Comparison of ENCODE assay signal across 8 cellular contexts in genomic region chr4:140153744-140154571, GRCh38. TPM values are rescaled to one million over a fixed set of nuclear protein-coding genes. Genes with fewer than 3 reads are reported as not detected.
DNase-seq lines count a peak whose midpoint lies in the region; ATAC-seq, FAIRE-seq and TF ChIP-seq lines count a peak whose summit lies in the region.

TSS of gene MAML3 (minus strand) at chr4:140154184. CDS start at chr4:140153327, 857 bp downstream.

- no peak for FAIRE-seq in bronchial epithelial cell (lab: Jason Lieb, UNC)

- H3K9me3 ChIP-seq in skeletal muscle tissue (ENCODE audit: control insufficient read depth in 3 of 3, low read length in 3 of 3), result no peaks in the 10 kb centered on the region

- no peak for TF ChIP-seq CTCF in GM12865 (IDR thresholded peaks at IDR 0.05; ENCODE audit: insufficient read depth, low read depth, low read length, missing control alignments)
- TF ChIP-seq CTCF in activated B cell treated with CpG ODN at 0.5 μM for 24 hours (IDR thresholded peaks at IDR 0.05), result no peak
- TF ChIP-seq CTCF in bronchial epithelial cell (IDR thresholded peaks at IDR 0.05; ENCODE audit: insufficient read depth, low read length, severe bottlenecking), result no peak

- CTCF ChIA-PET in activated B cell treated with CpG ODN at 0.5 μM for 24 hours (lab: Charles Lee), result interaction anchor here (1.0 to 1.7 kb wide), 2 partner anchors 59 to 99 kb away, joined by 3 to 6 read pairs; no protein-coding TSS in a partner anchor

- H3K9me3 Mint-ChIP-seq in activated B cell treated with CpG ODN at 0.5 μM for 24 hours, result no peaks in the 10 kb centered on the region

- peak; percentile 51 for ATAC-seq in HG03159 (IDR thresholded peaks at IDR 0.05; ENCODE audit: unreplicated experiment)
- ATAC-seq in activated B cell treated with CpG ODN at 0.5 μM for 24 hours (ENCODE audit: low read depth), result peak; percentile 30

- intact Hi-C loops in activated B cell treated with CpG ODN at 0.5 μM for 24 hours (cut with micrococcal nuclease), result loop anchor here (1.0 to 10.0 kb wide), 11 partner anchors 95 to 1139 kb away; partner anchors contain the start of genes ELF2, ELMOD2, MGST2 and NAA15

- H3K4me3 ChIP-seq in GM12865 (ENCODE audit: low read depth, low read length), result peak within 1 kb of the TSS; percentile 48
- peak within 1 kb of the TSS; percentile 75 for H3K4me3 ChIP-seq in bronchial epithelial cell (ENCODE audit: low read depth, low read length)
- H3K4me3 ChIP-seq in skeletal muscle tissue (ENCODE audit: low read length in 3 of 3), result peak within 1 kb of the TSS; percentile 77 to 94 (median 94)

- peaks cover 7% of the 10 kb centered on the region for H3K36me3 Mint-ChIP-seq in activated B cell treated with CpG ODN at 0.5 μM for 24 hours (ENCODE audit: low read depth)

- H3K36me3 ChIP-seq in bronchial epithelial cell (ENCODE audit: control insufficient read depth, insufficient read depth, low read length), result no peaks in the 10 kb centered on the region
- no peaks in the 10 kb centered on the region for H3K36me3 ChIP-seq in skeletal muscle tissue (ENCODE audit: control insufficient read depth in 3 of 3, insufficient read depth in 3 of 3, low read length in 3 of 3)

- H3K27ac Mint-ChIP-seq in activated B cell treated with CpG ODN at 0.5 μM for 24 hours, result peak within 1 kb of the TSS; percentile 81

- H3K27ac ChIP-seq in skeletal muscle tissue (ENCODE audit: low read depth, low read length), result peak within 1 kb of the TSS; percentile 94

- H3K27me3 ChIP-seq in bronchial epithelial cell (ENCODE audit: control insufficient read depth, insufficient read depth, low read length) (no peaks in the 10 kb centered on the region), skeletal muscle tissue (ENCODE audit: control insufficient read depth in 3 of 3, insufficient read depth in 3 of 3, low read length in 3 of 3) (no peaks in the 10 kb centered on the region)

- peak within 1 kb of the TSS; percentile 88 for H3K4me3 Mint-ChIP-seq in activated B cell treated with CpG ODN at 0.5 μM for 24 hours

- peaks cover 29% of the 10 kb centered on the region for H3K27me3 Mint-ChIP-seq in activated B cell treated with CpG ODN at 0.5 μM for 24 hours

- peak within 1 kb of the TSS; percentile 90 to 97 (median 91) for H3K9ac ChIP-seq in skeletal muscle tissue (ENCODE audit: low read depth in 1 of 3, low read length in 3 of 3)

- POLR2A ChIA-PET in activated B cell treated with CpG ODN at 0.5 μM for 24 hours (lab: Charles Lee), result interaction anchor here (0.5 to 3.2 kb wide), 11 partner anchors 10 to 370 kb away, joined by 3 to 12 read pairs (median 4); partner anchors contain the start of gene ELMOD2

- DNase-seq in GM12865 (ENCODE audit: low read depth) (peak; percentile 78), NCI-H345 (lab: John Stamatoyannopoulos, UW) (peak; percentile 92), activated B cell treated with CpG ODN at 0.5 μM for 24 hours (peak; percentile 67), bronchial epithelial cell (ENCODE audit: low read depth) (peak; percentile 70), iPS-NIHi7 (ENCODE audit: extremely low spot score) (peak; percentile 81), GM19238 (ENCODE audit: insufficient read length, low spot score) (no peak)

- H3K4me1 Mint-ChIP-seq in activated B cell treated with CpG ODN at 0.5 μM for 24 hours, result peaks cover 52% of the 10 kb centered on the region

- peaks cover 0 to 4% (median 2%) of the 10 kb centered on the region in 3 donors for H3K4me1 ChIP-seq in skeletal muscle tissue (ENCODE audit: control insufficient read depth in 3 of 3, insufficient read depth in 3 of 3, low read length in 3 of 3)

RNA-seq across cellular contexts. Expression of gene MAML3, which starts in this region (rescaled TPM):
- total RNA-seq in activated B cell treated with CpG ODN at 0.5 μM for 24 hours, result 1.9 and 2.6 TPM in 2 replicates
- 0.79 and 3.3 TPM in 2 replicates for total RNA-seq in bronchial epithelial cell
- 3.1 TPM for total RNA-seq in skeletal muscle tissue
